Comparison of ENCODE assay signal across 1 cellular context in genomic region chr11:14499178-14499559, GRCh38.
TF ChIP-seq lines count a peak whose summit lies in the region.

No MANE protein-coding gene starts in this region.

TF ChIP-seq in K562, 482 proteins besides CTCF, POLR2A, EP300 and RAD21 (continues in another document):
- 0 out of 2 replicates have a peak, but pooled peaks have one; percentile 8 for TF ChIP-seq GABPA (tag; conservative IDR thresholded peaks at IDR 0.05; ENCODE audit: low read depth)
- TF ChIP-seq ARHGAP35 (IDR thresholded peaks at IDR 0.05; ENCODE audit: partially characterized antibody) = no peak
- TF ChIP-seq HDAC2 (IDR thresholded peaks at IDR 0.05) = peak; percentile 41; the same call in 1 of the 2 replicates
- TF ChIP-seq NFE2L1 (tag; IDR thresholded peaks at IDR 0.05; ENCODE audit: borderline replicate concordance, low read depth) = no peak
- no peak for TF ChIP-seq ZFPM2 (CRISPR knock-in tag; IDR thresholded peaks at IDR 0.05)
- TF ChIP-seq MYBL2 (IDR thresholded peaks at IDR 0.05; ENCODE audit: low read depth) = no peak
- TF ChIP-seq MYBL2 (CRISPR knock-in tag; IDR thresholded peaks at IDR 0.05; ENCODE audit: borderline replicate concordance) = no peak
- no peak for TF ChIP-seq POLR2G (IDR thresholded peaks at IDR 0.05; ENCODE audit: low read depth, low read length)
- no peak for TF ChIP-seq ZNF609 (CRISPR knock-in tag; IDR thresholded peaks at IDR 0.05; ENCODE audit: borderline replicate concordance)
- TF ChIP-seq ZBTB12 (CRISPR knock-in tag; IDR thresholded peaks at IDR 0.05) = no peak
- TF ChIP-seq SRSF3 (IDR thresholded peaks at IDR 0.05; ENCODE audit: insufficient read depth, low read length) = no peak
- TF ChIP-seq ZBTB49 (CRISPR knock-in tag; IDR thresholded peaks at IDR 0.05; ENCODE audit: borderline replicate concordance) = no peak
- no peak for TF ChIP-seq FOS (IDR thresholded peaks at IDR 0.05; ENCODE audit: extremely low read depth, insufficient read length)
- TF ChIP-seq EP400 (IDR thresholded peaks at IDR 0.05) = no peak
- no peak for TF ChIP-seq PURB (CRISPR knock-in tag; IDR thresholded peaks at IDR 0.05; ENCODE audit: low read depth)
- no peak for TF ChIP-seq RBFOX2 (IDR thresholded peaks at IDR 0.05; ENCODE audit: low read depth, low read length)
- TF ChIP-seq SAFB2 (IDR thresholded peaks at IDR 0.05; ENCODE audit: borderline replicate concordance, low read depth, low read length, severe bottlenecking) = no peak
- TF ChIP-seq RUNX1 (IDR thresholded peaks at IDR 0.05; ENCODE audit: low read depth) = no peak
- TF ChIP-seq CEBPG (CRISPR knock-in tag; IDR thresholded peaks at IDR 0.05) = no peak
- no peak for TF ChIP-seq CEBPG (tag; conservative IDR thresholded peaks at IDR 0.05 in 1 of 2, IDR thresholded peaks at IDR 0.05 in 1 of 2)
- no peak for TF ChIP-seq ZC3H8 (IDR thresholded peaks at IDR 0.05)
- TF ChIP-seq ARID1B (IDR thresholded peaks at IDR 0.05) = no peak
- TF ChIP-seq HNRNPLL (IDR thresholded peaks at IDR 0.05; ENCODE audit: low read depth, low read length, poor library complexity, severe bottlenecking) = no peak
- no peak for TF ChIP-seq HSF4 (CRISPR knock-in tag; IDR thresholded peaks at IDR 0.05; ENCODE audit: borderline replicate concordance)
- TF ChIP-seq SNIP1 (IDR thresholded peaks at IDR 0.05; ENCODE audit: low read depth) = no peak
- no peak for TF ChIP-seq ZNF668 (CRISPR knock-in tag; IDR thresholded peaks at IDR 0.05)
- no peak for TF ChIP-seq MIER1 (IDR thresholded peaks at IDR 0.05; ENCODE audit: low read depth)
- TF ChIP-seq STAT5B (CRISPR knock-in tag; IDR thresholded peaks at IDR 0.05) = no peak
- TF ChIP-seq MCM3 (IDR thresholded peaks at IDR 0.05) = no peak
- no peak for TF ChIP-seq SMARCB1 (IDR thresholded peaks at IDR 0.05; ENCODE audit: insufficient read length, low read depth)
- TF ChIP-seq ZNF507 (tag; conservative IDR thresholded peaks at IDR 0.05) = no peak
- TF ChIP-seq MCM5 (IDR thresholded peaks at IDR 0.05; ENCODE audit: low read depth) = no peak
- no peak for TF ChIP-seq USF2 (CRISPR knock-in tag; IDR thresholded peaks at IDR 0.05)
- TF ChIP-seq KLF6 (CRISPR knock-in tag; IDR thresholded peaks at IDR 0.05; ENCODE audit: borderline replicate concordance) = no peak
- TF ChIP-seq ZNF740 (CRISPR knock-in tag; IDR thresholded peaks at IDR 0.05) = peak; percentile 90
- TF ChIP-seq ZNF740 (tag; IDR thresholded peaks at IDR 0.05) = peak in 1 of 2 experiments; percentile 92; a peak in 2 of 4 replicates
- TF ChIP-seq STAT5A (IDR thresholded peaks at IDR 0.05; ENCODE audit: borderline replicate concordance, low read length) = no peak
- TF ChIP-seq NR0B1 (IDR thresholded peaks at IDR 0.05; ENCODE audit: partially characterized antibody) = no peak
- TF ChIP-seq CHD1 (IDR thresholded peaks at IDR 0.05; ENCODE audit: low read length) = no peak
- TF ChIP-seq RBM14 (IDR thresholded peaks at IDR 0.05; ENCODE audit: borderline replicate concordance, insufficient read depth, low read depth, low read length) = no peak
- no peak for TF ChIP-seq CTCFL (IDR thresholded peaks at IDR 0.05; ENCODE audit: borderline replicate concordance, insufficient read depth, low read depth, low read length, poor library complexity, severe bottlenecking)
- TF ChIP-seq TFAM (CRISPR knock-in tag; conservative IDR thresholded peaks at IDR 0.05) = no peak
- TF ChIP-seq ZNF444 (CRISPR knock-in tag; IDR thresholded peaks at IDR 0.05) = no peak
- TF ChIP-seq SMARCC2 (IDR thresholded peaks at IDR 0.05; ENCODE audit: low read depth) = no peak
- TF ChIP-seq ATF3 (IDR thresholded peaks at IDR 0.05) = no peak
- TF ChIP-seq ATF3 (CRISPR knock-in tag; conservative IDR thresholded peaks at IDR 0.05) = no peak
- TF ChIP-seq RNF2 (IDR thresholded peaks at IDR 0.05) = no peak
- no peak for TF ChIP-seq CC2D1A (IDR thresholded peaks at IDR 0.05)
- TF ChIP-seq ZNF408 (CRISPR knock-in tag; IDR thresholded peaks at IDR 0.05; ENCODE audit: low read depth) = no peak
- TF ChIP-seq HOXB6 (CRISPR knock-in tag; IDR thresholded peaks at IDR 0.05; ENCODE audit: borderline replicate concordance) = no peak
- no peak for TF ChIP-seq POLR2AphosphoS5 (IDR thresholded peaks at IDR 0.05; ENCODE audit: control insufficient read depth, insufficient read depth, low read depth, low read length)
- no peak for TF ChIP-seq BCOR (IDR thresholded peaks at IDR 0.05)
- TF ChIP-seq ETS1 (conservative IDR thresholded peaks at IDR 0.05; ENCODE audit: control insufficient read depth, low read depth, low read length) = 0 out of 2 replicates have a peak, but pooled peaks have one; percentile 11
- TF ChIP-seq ZNF77 (CRISPR knock-in tag; IDR thresholded peaks at IDR 0.05) = no peak
- 0 out of 2 replicates have a peak, but pooled peaks have one; percentile 12 for TF ChIP-seq THRB (CRISPR knock-in tag; conservative IDR thresholded peaks at IDR 0.05)
- TF ChIP-seq JUND (IDR thresholded peaks at IDR 0.05; ENCODE audit: borderline replicate concordance, low read depth, low read length) = no peak
- TF ChIP-seq JUND (tag; IDR thresholded peaks at IDR 0.05; ENCODE audit: borderline replicate concordance, low read depth, low read length) = no peak
